In the genomic region with DNA sequence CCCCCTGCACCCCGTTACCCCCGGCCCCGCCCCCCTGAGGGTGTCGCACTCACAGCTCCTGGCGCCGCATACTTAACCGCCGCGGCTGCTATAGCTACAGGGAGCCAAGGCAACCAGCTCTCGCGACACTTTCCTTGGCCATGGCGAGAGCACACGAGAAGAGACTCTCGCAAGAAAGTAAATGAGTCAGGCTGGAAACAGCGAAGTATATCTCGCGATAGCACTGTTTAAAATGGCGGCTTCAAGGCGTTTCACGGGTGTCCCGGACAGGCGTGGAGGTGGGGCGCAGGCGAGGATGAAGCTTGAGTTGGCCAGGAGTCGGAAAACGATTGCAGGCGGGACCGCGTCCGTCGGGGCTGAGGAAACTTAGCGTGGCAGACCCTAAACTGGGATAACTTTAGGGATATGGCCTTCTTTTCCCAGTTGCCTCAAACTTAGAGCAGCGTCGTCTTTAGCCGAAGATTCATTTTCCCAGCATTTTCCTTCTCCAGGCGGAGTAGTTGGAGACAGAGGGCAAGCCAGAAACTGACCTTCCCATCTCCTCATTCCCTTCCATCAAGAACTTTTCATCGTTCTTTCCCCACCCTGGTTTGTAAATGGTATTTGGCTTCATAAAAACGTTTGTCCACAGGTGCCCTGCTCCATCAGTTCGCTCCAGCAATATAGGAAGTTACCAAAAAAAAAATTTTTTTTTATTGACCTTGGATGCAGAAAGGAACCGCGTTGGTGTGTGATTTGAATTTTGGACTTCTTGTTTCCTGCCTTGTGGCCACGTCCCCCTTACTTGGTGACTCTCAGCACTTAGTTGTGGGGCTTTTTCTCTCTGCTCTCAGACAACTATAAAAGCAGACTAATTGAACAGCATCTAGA, we compare ENCODE assay signal across 1 cellular context.
TF ChIP-seq lines count a peak whose summit lies in the region.

No MANE protein-coding gene starts in this region.

TF ChIP-seq in WTC11, 78 proteins besides CTCF, POLR2A, EP300 and RAD21 (continued from another document):
- TF ChIP-seq, protein P1, sequence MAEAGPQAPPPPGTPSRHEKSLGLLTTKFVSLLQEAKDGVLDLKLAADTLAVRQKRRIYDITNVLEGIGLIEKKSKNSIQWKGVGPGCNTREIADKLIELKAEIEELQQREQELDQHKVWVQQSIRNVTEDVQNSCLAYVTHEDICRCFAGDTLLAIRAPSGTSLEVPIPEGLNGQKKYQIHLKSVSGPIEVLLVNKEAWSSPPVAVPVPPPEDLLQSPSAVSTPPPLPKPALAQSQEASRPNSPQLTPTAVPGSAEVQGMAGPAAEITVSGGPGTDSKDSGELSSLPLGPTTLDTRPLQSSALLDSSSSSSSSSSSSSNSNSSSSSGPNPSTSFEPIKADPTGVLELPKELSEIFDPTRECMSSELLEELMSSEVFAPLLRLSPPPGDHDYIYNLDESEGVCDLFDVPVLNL (CRISPR knock-in tag; IDR thresholded peaks at IDR 0.05; ENCODE audit: borderline replicate concordance, low read depth), result no peak
- no peak for TF ChIP-seq ATF1 (CRISPR knock-in tag; IDR thresholded peaks at IDR 0.05)
- TF ChIP-seq, protein P2, sequence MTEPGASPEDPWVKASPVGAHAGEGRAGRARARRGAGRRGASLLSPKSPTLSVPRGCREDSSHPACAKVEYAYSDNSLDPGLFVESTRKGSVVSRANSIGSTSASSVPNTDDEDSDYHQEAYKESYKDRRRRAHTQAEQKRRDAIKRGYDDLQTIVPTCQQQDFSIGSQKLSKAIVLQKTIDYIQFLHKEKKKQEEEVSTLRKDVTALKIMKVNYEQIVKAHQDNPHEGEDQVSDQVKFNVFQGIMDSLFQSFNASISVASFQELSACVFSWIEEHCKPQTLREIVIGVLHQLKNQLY (CRISPR knock-in tag; IDR thresholded peaks at IDR 0.05), result no peak
- TF ChIP-seq IRF2 (CRISPR knock-in tag; IDR thresholded peaks at IDR 0.05; ENCODE audit: borderline replicate concordance, low read depth), result no peak
- TF ChIP-seq, protein P3, sequence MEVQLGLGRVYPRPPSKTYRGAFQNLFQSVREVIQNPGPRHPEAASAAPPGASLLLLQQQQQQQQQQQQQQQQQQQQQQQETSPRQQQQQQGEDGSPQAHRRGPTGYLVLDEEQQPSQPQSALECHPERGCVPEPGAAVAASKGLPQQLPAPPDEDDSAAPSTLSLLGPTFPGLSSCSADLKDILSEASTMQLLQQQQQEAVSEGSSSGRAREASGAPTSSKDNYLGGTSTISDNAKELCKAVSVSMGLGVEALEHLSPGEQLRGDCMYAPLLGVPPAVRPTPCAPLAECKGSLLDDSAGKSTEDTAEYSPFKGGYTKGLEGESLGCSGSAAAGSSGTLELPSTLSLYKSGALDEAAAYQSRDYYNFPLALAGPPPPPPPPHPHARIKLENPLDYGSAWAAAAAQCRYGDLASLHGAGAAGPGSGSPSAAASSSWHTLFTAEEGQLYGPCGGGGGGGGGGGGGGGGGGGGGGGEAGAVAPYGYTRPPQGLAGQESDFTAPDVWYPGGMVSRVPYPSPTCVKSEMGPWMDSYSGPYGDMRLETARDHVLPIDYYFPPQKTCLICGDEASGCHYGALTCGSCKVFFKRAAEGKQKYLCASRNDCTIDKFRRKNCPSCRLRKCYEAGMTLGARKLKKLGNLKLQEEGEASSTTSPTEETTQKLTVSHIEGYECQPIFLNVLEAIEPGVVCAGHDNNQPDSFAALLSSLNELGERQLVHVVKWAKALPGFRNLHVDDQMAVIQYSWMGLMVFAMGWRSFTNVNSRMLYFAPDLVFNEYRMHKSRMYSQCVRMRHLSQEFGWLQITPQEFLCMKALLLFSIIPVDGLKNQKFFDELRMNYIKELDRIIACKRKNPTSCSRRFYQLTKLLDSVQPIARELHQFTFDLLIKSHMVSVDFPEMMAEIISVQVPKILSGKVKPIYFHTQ (CRISPR knock-in tag; IDR thresholded peaks at IDR 0.05), result no peak
- TF ChIP-seq CBFB (CRISPR knock-in tag; IDR thresholded peaks at IDR 0.05; ENCODE audit: low read depth), result no peak
- TF ChIP-seq ZNF396 (CRISPR knock-in tag; IDR thresholded peaks at IDR 0.05; ENCODE audit: borderline replicate concordance), result no peak
- TF ChIP-seq FOXP1 (CRISPR knock-in tag; IDR thresholded peaks at IDR 0.05; ENCODE audit: borderline replicate concordance), result peak; percentile 80
